12 cellular contexts compared by ENCODE assay signal in genomic region chr5:63959177-63959982, GRCh38. TPM values are rescaled to one million over a fixed set of nuclear protein-coding genes. Genes with fewer than 3 reads are reported as not detected.
DNase-seq lines count a peak whose midpoint lies in the region; ATAC-seq and TF ChIP-seq lines count a peak whose summit lies in the region.
"Had no signal": no experiment of that assay in that cellular context is flagged by ENCODE, and none has a peak within 500 bp of the region (broad histone marks: within the 10 kb centered on the region; RNA-seq: fewer than 3 reads in every experiment).

No MANE protein-coding gene starts in this region.

- peaks cover 17% of the 10 kb centered on the region for H3K4me1 Mint-ChIP-seq in endothelial cell (ENCODE audit: unreplicated experiment)
- H3K4me1 Mint-ChIP-seq: CD8-positive, alpha-beta memory T cell; IgD-negative memory B cell had no signal

- in situ Hi-C loops in HAP-1 (cut with MboI; ENCODE audit: low sequenced_read_pairs) = no loop called here

- no peak overlapping the region for H3K4me3 ChIP-seq in HAP-1
- H3K4me3 ChIP-seq: gastroesophageal sphincter had no signal

- peak; percentile 57 for DNase-seq in DMS79 (lab: John Stamatoyannopoulos, UW)
- DNase-seq in NCI-H510A (lab: John Stamatoyannopoulos, UW) = peak; percentile 68
- peak; percentile 77 for DNase-seq in endothelial cell (ENCODE audit: low spot score)
- peak; percentile 59 for DNase-seq in middle frontal gyrus (ENCODE audit: extremely low spot score, low spot score)
- DNase-seq in HAP-1 (ENCODE audit: low spot score in 2 of 2) = no peak
- no peak for DNase-seq in SIG-M5 treated with dmso at 0.1 percent for 504 hours (lab: John Stamatoyannopoulos, UW; ENCODE audit: unreplicated experiment)
- DNase-seq: activated CD4-positive, alpha-beta T cell treated with anti-CD3 and anti-CD28 coated beads for 4 hours; CD8-positive, alpha-beta memory T cell had no signal

- peaks cover 11% of the 10 kb centered on the region for H3K27me3 Mint-ChIP-seq in endothelial cell (ENCODE audit: unreplicated experiment)

- no peak overlapping the region for H3K27ac Mint-ChIP-seq in endothelial cell (ENCODE audit: unreplicated experiment)
- H3K27ac Mint-ChIP-seq: CD8-positive, alpha-beta memory T cell; IgD-negative memory B cell had no signal

- H3K9me3 Mint-ChIP-seq in endothelial cell (ENCODE audit: unreplicated experiment) = peaks cover 4% of the 10 kb centered on the region

- H3K36me3 Mint-ChIP-seq in endothelial cell (ENCODE audit: low read depth, unreplicated experiment) = no peaks in the 10 kb centered on the region
- H3K36me3 Mint-ChIP-seq: IgD-negative memory B cell had no signal

- ATAC-seq in GM18517 (IDR thresholded peaks at IDR 0.05; ENCODE audit: unreplicated experiment) (no peak), GM18907 (IDR thresholded peaks at IDR 0.05; ENCODE audit: unreplicated experiment) (no peak)
- ATAC-seq: gastroesophageal sphincter had no signal

- H3K9me3 ChIP-seq in HAP-1 = no peaks in the 10 kb centered on the region

- H3K4me3 Mint-ChIP-seq in endothelial cell (ENCODE audit: unreplicated experiment) = peak overlapping the region; percentile 79
- H3K4me3 Mint-ChIP-seq: CD8-positive, alpha-beta memory T cell; IgD-negative memory B cell had no signal

- H3K36me3 ChIP-seq in HAP-1 (replicated peaks) = no peaks in the 10 kb centered on the region
- H3K36me3 ChIP-seq: gastroesophageal sphincter had no signal

- H3K27me3 ChIP-seq in HAP-1 (ENCODE audit: low read depth) = no peaks in the 10 kb centered on the region

- H3K4me1 ChIP-seq in HAP-1 = no peaks in the 10 kb centered on the region
- H3K4me1 ChIP-seq: gastroesophageal sphincter had no signal

- TF ChIP-seq CTCF in endothelial cell (IDR thresholded peaks at IDR 0.05; ENCODE audit: unreplicated experiment) = peak; percentile 28

RNA-seq across cellular contexts. Expression of gene HTR1A, which starts 2.9 kb away (rescaled TPM):
- not detected for total RNA-seq in endothelial cell (ENCODE audit: unreplicated experiment)
- total RNA-seq: CD8-positive, alpha-beta memory T cell; gastroesophageal sphincter had no signal

Comparison
In these comparisons a context has a peak if more than half of its experiments do, and no peak if none do; other contexts are left out.
1. DNase-seq: peak in DMS79 (single experiment), NCI-H510A (single experiment), endothelial cell (single experiment) and middle frontal gyrus (single experiment); none in HAP-1 (0 of 2) and SIG-M5 treated with dmso at 0.1 percent for 504 hours (single experiment).